In the genomic region with DNA sequence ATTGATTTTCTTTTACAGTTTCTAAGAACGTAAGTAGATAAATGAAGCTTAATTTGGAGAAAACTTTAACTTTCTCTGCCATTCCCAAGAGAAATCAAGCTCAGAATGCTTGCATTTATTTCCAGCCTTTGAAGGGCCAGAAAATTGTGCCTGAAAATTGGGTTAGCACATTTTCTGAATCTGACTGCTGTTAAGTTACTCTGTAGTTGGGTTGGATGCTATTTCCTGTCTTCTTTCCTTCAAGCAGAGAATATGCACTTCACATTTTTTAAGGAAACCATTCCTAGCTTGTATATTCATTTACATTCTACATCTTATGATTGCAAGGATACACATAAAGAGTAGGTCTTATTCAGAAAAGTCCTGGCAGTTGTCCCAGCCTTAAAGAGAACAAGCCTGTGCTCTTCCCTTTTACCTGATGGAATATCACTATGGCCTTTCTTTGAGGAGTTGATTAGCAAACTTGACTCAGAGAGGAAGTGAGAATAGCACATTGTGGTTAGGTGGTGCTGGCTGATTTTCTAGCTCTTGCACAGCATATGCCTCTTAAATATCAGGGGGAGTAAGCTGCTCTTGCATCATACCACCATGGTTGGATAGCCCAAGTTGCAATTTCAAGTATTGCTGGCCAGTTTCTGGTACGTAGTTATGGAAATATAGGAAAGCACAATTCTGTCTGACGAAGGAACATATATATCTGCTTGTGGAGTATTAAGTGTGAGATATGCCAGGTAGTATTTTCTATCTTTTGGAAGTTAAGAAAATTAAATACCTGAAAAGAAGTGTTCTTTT, we compare ENCODE assay signal across 7 cellular contexts.
A peak's percentile ranks its signal among the peaks of the same experiment; 100 is the strongest.
DNase-seq lines count a peak whose midpoint lies in the region; ATAC-seq and TF ChIP-seq lines count a peak whose summit lies in the region.

No MANE protein-coding gene starts in this region.

- no peaks in the 10 kb centered on the region for H3K27me3 Mint-ChIP-seq in activated T-helper 1 cell treated with anti-CD3 and anti-CD28 coated beads, Interleukin-12 subunit alpha, Interleukin-12 subunit beta, Interleukin-2, Interleukin-4 antibody, amounts not matched to agents 30 ng/mL and 10 ng/mL and 1 ng/mL, durations not matched to agents 14 hours and 24 hours and 36 hours (ENCODE audit: insufficient read depth)

- H3K9me3 Mint-ChIP-seq in activated T-helper 1 cell treated with anti-CD3 and anti-CD28 coated beads, Interleukin-12 subunit alpha, Interleukin-12 subunit beta, Interleukin-2, Interleukin-4 antibody, amounts not matched to agents 30 ng/mL and 10 ng/mL and 1 ng/mL, durations not matched to agents 14 hours and 24 hours and 36 hours = peaks cover 4% of the 10 kb centered on the region

- no peaks in the 10 kb centered on the region for H3K9me3 ChIP-seq in neutrophil

- H3K27ac ChIP-seq in neutrophil = peak overlapping the region; percentile 37

- H3K4me1 Mint-ChIP-seq in activated T-helper 1 cell treated with anti-CD3 and anti-CD28 coated beads, Interleukin-12 subunit alpha, Interleukin-12 subunit beta, Interleukin-2, Interleukin-4 antibody, amounts not matched to agents 30 ng/mL and 10 ng/mL and 1 ng/mL, durations not matched to agents 14 hours and 24 hours and 36 hours (ENCODE audit: low read depth) = peaks cover 16% of the 10 kb centered on the region

- peak overlapping the region; percentile 41 for H3K27ac Mint-ChIP-seq in activated T-helper 1 cell treated with anti-CD3 and anti-CD28 coated beads, Interleukin-12 subunit alpha, Interleukin-12 subunit beta, Interleukin-2, Interleukin-4 antibody, amounts not matched to agents 30 ng/mL and 10 ng/mL and 1 ng/mL, durations not matched to agents 14 hours and 24 hours and 36 hours

- DNase-seq in HS-5 (ENCODE audit: low read depth) (peak; percentile 8), ecto neural progenitor cell (ENCODE audit: low spot score) (no peak), D341Med (ENCODE audit: low spot score) (no peak)
- DNase-seq in activated T-helper 1 cell treated with anti-CD3 and anti-CD28 coated beads, Interleukin-12 subunit alpha, Interleukin-12 subunit beta, Interleukin-2, Interleukin-4 antibody, amounts not matched to agents 30 ng/mL and 10 ng/mL and 1 ng/mL, durations not matched to agents 14 hours and 24 hours and 36 hours (ENCODE audit: low spot score) = no peak

- peak; percentile 100 for ATAC-seq in GM18502 (IDR thresholded peaks at IDR 0.05; ENCODE audit: poor library complexity, unreplicated experiment)
- peak; percentile 99 for ATAC-seq in GM21529 (IDR thresholded peaks at IDR 0.05; ENCODE audit: unreplicated experiment)

- H3K4me3 ChIP-seq in neutrophil (ENCODE audit: low read depth in 1 of 2, low read length in 1 of 2) = no peak overlapping the region

- intact Hi-C loops in activated T-helper 1 cell treated with anti-CD3 and anti-CD28 coated beads, Interleukin-12 subunit alpha, Interleukin-12 subunit beta, Interleukin-2, Interleukin-4 antibody, amounts not matched to agents 30 ng/mL and 10 ng/mL and 1 ng/mL, durations not matched to agents 14 hours and 24 hours and 36 hours (cut with micrococcal nuclease) = loop anchor here (2.0 kb wide), 1 partner anchor 266 kb away; no protein-coding TSS in a partner anchor

- H3K36me3 Mint-ChIP-seq in activated T-helper 1 cell treated with anti-CD3 and anti-CD28 coated beads, Interleukin-12 subunit alpha, Interleukin-12 subunit beta, Interleukin-2, Interleukin-4 antibody, amounts not matched to agents 30 ng/mL and 10 ng/mL and 1 ng/mL, durations not matched to agents 14 hours and 24 hours and 36 hours (ENCODE audit: low read depth) = peaks cover 3% of the 10 kb centered on the region

- no peak overlapping the region for H3K4me3 Mint-ChIP-seq in activated T-helper 1 cell treated with anti-CD3 and anti-CD28 coated beads, Interleukin-12 subunit alpha, Interleukin-12 subunit beta, Interleukin-2, Interleukin-4 antibody, amounts not matched to agents 30 ng/mL and 10 ng/mL and 1 ng/mL, durations not matched to agents 14 hours and 24 hours and 36 hours

- TF ChIP-seq CTCF in neutrophil (IDR thresholded peaks at IDR 0.05) = no peak

- H3K36me3 ChIP-seq in neutrophil = no peaks in the 10 kb centered on the region

- H3K27me3 ChIP-seq in neutrophil = no peaks in the 10 kb centered on the region

- H3K4me1 ChIP-seq in neutrophil (ENCODE audit: control insufficient read depth in 1 of 2, insufficient read depth in 1 of 2, low read depth in 1 of 2, low read length in 1 of 2) = peaks cover 13 to 14% of the 10 kb centered on the region in 2 experiments
